9 cellular contexts compared by ENCODE assay signal in the genomic region with DNA sequence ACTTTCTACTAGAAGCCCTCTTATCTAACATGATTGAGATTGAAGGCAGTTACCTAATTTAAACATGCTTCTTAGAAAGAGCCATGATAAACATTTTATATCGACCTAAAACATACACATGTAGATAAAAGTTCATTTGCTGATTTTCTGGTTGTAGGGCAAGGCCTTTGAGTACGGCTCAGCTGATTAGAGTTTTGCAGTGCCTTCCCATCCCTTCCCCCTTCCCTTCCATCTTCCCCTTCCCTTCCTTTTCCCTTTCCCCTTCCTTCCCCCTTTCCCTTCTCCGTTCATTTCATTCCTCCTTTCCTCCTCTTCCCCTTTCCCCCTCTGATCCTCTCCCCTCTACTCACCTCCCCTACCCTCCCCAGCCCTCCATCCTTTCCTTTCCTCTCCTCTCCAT. TPM values are rescaled to one million over a fixed set of nuclear protein-coding genes. Genes with fewer than 3 reads are reported as not detected.
"Had no signal": no experiment of that assay in that cellular context is flagged by ENCODE, and none has a peak within 500 bp of the region (broad histone marks: within the 10 kb centered on the region; RNA-seq: fewer than 3 reads in every experiment).

No MANE protein-coding gene starts in this region.

- H3K4me2 ChIP-seq: KMS-11 had no signal

- H3K9ac ChIP-seq: KMS-11 had no signal

- H3K36me3 Mint-ChIP-seq: IgD-negative memory B cell had no signal

- H3K4me1 Mint-ChIP-seq: IgD-negative memory B cell had no signal

- H3K27ac ChIP-seq: HL-60, KMS-11 had no signal

- H3K4me3 Mint-ChIP-seq: IgD-negative memory B cell had no signal

- H3K27me3 Mint-ChIP-seq: IgD-negative memory B cell had no signal

- DNase-seq: IMR-90, KBM-7, KG1 had no signal

- H3K27ac Mint-ChIP-seq: IgD-negative memory B cell had no signal

- FAIRE-seq: HTR-8/SVneo had no signal

RNA-seq across cellular contexts. Expression of gene LDHC, which starts 4.3 kb away (rescaled TPM):
- total RNA-seq: HT-29, HT1080, IMR-90 had no signal
- polyA plus RNA-seq: IgD-negative memory B cell, IMR-90 had no signal

RNA-seq across cellular contexts. Expression of gene LDHAL6A, which starts 39.2 kb away (rescaled TPM):
- total RNA-seq: HT-29, HT1080, IMR-90 had no signal
- polyA plus RNA-seq: IgD-negative memory B cell, IMR-90 had no signal
